In genomic region chr19:51570962-51571575, GRCh38 we compare ENCODE assay signal across 1 cellular context.
TF ChIP-seq lines count a peak whose summit lies in the region.

TSS of gene ZNF175 (plus strand) at chr19:51571283. CDS start at chr19:51573330, 2,047 bp downstream.

TF ChIP-seq in HepG2, 621 proteins besides CTCF, POLR2A, EP300 and RAD21 (continued from another document and continues in another):
- TF ChIP-seq ZNF280B (CRISPR knock-in tag; IDR thresholded peaks at IDR 0.05; ENCODE audit: borderline replicate concordance) (no peak), RFXAP (CRISPR knock-in tag; IDR thresholded peaks at IDR 0.05; ENCODE audit: borderline replicate concordance) (no peak), ZNF749 (CRISPR knock-in tag; IDR thresholded peaks at IDR 0.05; ENCODE audit: borderline replicate concordance) (no peak), SUZ12 (IDR thresholded peaks at IDR 0.05; ENCODE audit: low read depth, low read length) (no peak), ZNF670 (CRISPR knock-in tag; IDR thresholded peaks at IDR 0.05; ENCODE audit: borderline replicate concordance) (no peak), ARNT (IDR thresholded peaks at IDR 0.05) (no peak), POGZ (CRISPR knock-in tag; IDR thresholded peaks at IDR 0.05) (no peak), HINFP (CRISPR knock-in tag; IDR thresholded peaks at IDR 0.05; ENCODE audit: low read depth) (no peak), NR0B2 (CRISPR knock-in tag; IDR thresholded peaks at IDR 0.05) (no peak), ZNF253 (CRISPR knock-in tag; IDR thresholded peaks at IDR 0.05; ENCODE audit: borderline replicate concordance) (no peak), ZNF646 (CRISPR knock-in tag; IDR thresholded peaks at IDR 0.05) (no peak), ELF3 (CRISPR knock-in tag; IDR thresholded peaks at IDR 0.05) (0 out of 2 replicates have a peak, but pooled peaks have one; percentile 27), ZNF414 (CRISPR knock-in tag; IDR thresholded peaks at IDR 0.05) (no peak), ISX (CRISPR knock-in tag; conservative IDR thresholded peaks at IDR 0.05) (no peak), MXI1 (IDR thresholded peaks at IDR 0.05; ENCODE audit: borderline replicate concordance, low read depth, low read length) (peak; percentile 35; the same call in 1 of the 3 replicates), ZKSCAN1 (IDR thresholded peaks at IDR 0.05; ENCODE audit: low read length) (no peak), FUBP1 (CRISPR knock-in tag; IDR thresholded peaks at IDR 0.05; ENCODE audit: borderline replicate concordance) (no peak), AGO1 (IDR thresholded peaks at IDR 0.05; ENCODE audit: low read depth, low read length, poor library complexity, severe bottlenecking) (no peak), CBFB (CRISPR knock-in tag; IDR thresholded peaks at IDR 0.05) (no peak), THAP11 (CRISPR knock-in tag; IDR thresholded peaks at IDR 0.05) (peak; percentile 91), ARID5B (CRISPR knock-in tag; IDR thresholded peaks at IDR 0.05) (0 out of 2 replicates have a peak, but pooled peaks have one; percentile 19), ZNF780A (CRISPR knock-in tag; IDR thresholded peaks at IDR 0.05) (no peak), ETV6 (CRISPR knock-in tag; conservative IDR thresholded peaks at IDR 0.05) (no peak), ZNF292 (CRISPR knock-in tag; IDR thresholded peaks at IDR 0.05; ENCODE audit: borderline replicate concordance, low read depth) (no peak), NFE2L2 (IDR thresholded peaks at IDR 0.05; ENCODE audit: low read length) (no peak), NCOR1 (IDR thresholded peaks at IDR 0.05; ENCODE audit: borderline replicate concordance, low read length) (no peak), SMC3 (IDR thresholded peaks at IDR 0.05; ENCODE audit: low read length) (no peak), MIER3 (CRISPR knock-in tag; IDR thresholded peaks at IDR 0.05; ENCODE audit: borderline replicate concordance) (no peak), NR2C2 (CRISPR knock-in tag; IDR thresholded peaks at IDR 0.05; ENCODE audit: borderline replicate concordance) (peak; percentile 83), ZNF501 (CRISPR knock-in tag; IDR thresholded peaks at IDR 0.05) (no peak), MZF1 (CRISPR knock-in tag; IDR thresholded peaks at IDR 0.05; ENCODE audit: borderline replicate concordance) (no peak), ZNF44 (CRISPR knock-in tag; IDR thresholded peaks at IDR 0.05) (no peak), GATA4 (IDR thresholded peaks at IDR 0.05; ENCODE audit: borderline replicate concordance, low read depth) (no peak), IKZF1 (IDR thresholded peaks at IDR 0.05) (no peak), ZNF235 (CRISPR knock-in tag; IDR thresholded peaks at IDR 0.05; ENCODE audit: borderline replicate concordance) (no peak), YY1 (IDR thresholded peaks at IDR 0.05; ENCODE audit: insufficient read depth, insufficient replicate concordance, low read depth, low read length) (peak; percentile 99)
- TF ChIP-seq, protein P1, sequence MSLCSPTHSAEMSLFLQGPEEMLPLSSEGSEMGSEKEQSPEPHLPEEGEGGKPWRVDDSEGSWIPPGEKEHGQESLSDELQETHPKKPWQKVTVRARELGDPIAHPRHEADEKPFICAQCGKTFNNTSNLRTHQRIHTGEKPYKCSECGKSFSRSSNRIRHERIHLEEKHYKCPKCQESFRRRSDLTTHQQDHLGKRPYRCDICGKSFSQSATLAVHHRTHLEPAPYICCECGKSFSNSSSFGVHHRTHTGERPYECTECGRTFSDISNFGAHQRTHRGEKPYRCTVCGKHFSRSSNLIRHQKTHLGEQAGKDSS (CRISPR knock-in tag; IDR thresholded peaks at IDR 0.05; ENCODE audit: borderline replicate concordance, low read depth), result no peak
- TF ChIP-seq, protein P2, sequence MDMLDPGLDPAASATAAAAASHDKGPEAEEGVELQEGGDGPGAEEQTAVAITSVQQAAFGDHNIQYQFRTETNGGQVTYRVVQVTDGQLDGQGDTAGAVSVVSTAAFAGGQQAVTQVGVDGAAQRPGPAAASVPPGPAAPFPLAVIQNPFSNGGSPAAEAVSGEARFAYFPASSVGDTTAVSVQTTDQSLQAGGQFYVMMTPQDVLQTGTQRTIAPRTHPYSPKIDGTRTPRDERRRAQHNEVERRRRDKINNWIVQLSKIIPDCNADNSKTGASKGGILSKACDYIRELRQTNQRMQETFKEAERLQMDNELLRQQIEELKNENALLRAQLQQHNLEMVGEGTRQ (IDR thresholded peaks at IDR 0.05; ENCODE audit: low read depth, low read length), result no peak
- TF ChIP-seq, protein P2 (CRISPR knock-in tag; IDR thresholded peaks at IDR 0.05; ENCODE audit: borderline replicate concordance), result no peak
- TF ChIP-seq, protein P3, sequence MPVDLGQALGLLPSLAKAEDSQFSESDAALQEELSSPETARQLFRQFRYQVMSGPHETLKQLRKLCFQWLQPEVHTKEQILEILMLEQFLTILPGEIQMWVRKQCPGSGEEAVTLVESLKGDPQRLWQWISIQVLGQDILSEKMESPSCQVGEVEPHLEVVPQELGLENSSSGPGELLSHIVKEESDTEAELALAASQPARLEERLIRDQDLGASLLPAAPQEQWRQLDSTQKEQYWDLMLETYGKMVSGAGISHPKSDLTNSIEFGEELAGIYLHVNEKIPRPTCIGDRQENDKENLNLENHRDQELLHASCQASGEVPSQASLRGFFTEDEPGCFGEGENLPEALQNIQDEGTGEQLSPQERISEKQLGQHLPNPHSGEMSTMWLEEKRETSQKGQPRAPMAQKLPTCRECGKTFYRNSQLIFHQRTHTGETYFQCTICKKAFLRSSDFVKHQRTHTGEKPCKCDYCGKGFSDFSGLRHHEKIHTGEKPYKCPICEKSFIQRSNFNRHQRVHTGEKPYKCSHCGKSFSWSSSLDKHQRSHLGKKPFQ (CRISPR knock-in tag; IDR thresholded peaks at IDR 0.05; ENCODE audit: insufficient replicate concordance), result no peak
